Comparison of ENCODE assay signal across 33 cellular contexts in the genomic region with DNA sequence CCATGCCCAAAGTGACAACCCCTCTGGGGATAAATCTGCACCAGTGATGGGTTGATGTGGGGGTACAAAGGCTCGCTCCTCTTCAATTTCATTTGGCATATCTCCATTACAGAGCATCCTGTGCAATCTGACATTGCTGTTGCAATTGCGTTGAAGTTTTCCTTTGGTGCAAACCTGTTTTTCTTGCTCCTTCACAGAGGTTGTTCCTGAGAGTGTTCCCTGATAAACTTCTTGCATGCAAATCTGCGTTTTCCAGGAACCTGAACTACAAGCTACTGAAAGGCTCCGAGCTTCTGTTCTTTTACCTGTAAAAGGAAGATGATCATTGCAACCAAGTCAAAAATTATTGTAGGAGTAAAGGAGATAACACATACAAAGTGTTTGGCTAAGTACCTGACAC. TPM values are rescaled to one million over a fixed set of nuclear protein-coding genes. Genes with fewer than 3 reads are reported as not detected.
"Had no signal": no experiment of that assay in that cellular context is flagged by ENCODE, and none has a peak within 500 bp of the region (broad histone marks: within the 10 kb centered on the region; RNA-seq: fewer than 3 reads in every experiment).

No MANE protein-coding gene starts in this region.

- H3K27ac ChIP-seq: cardiac muscle cell had no signal

- H3K27me3 ChIP-seq: MG63 had no signal

- H3K27me3 Mint-ChIP-seq: activated CD4-positive, alpha-beta T cell treated with anti-CD3 and anti-CD28 coated beads, Interleukin-2, amount 10 ng/mL, durations not matched to agents 7 days and 5 days had no signal

- H3K4me1 Mint-ChIP-seq: activated naive CD4-positive, alpha-beta T cell treated with anti-CD3 and anti-CD28 coated beads, Interleukin-2, amount 10 ng/mL, durations not matched to agents 7 days and 5 days had no signal

- ATAC-seq: activated CD4-positive, alpha-beta T cell treated with anti-CD3 and anti-CD28 coated beads for 36 hours; activated CD4-positive, CD25-positive, alpha-beta regulatory T cell treated with anti-CD3 and anti-CD28 coated beads, Interleukin-2, amount 50 U/mL, for 24 hours; activated CD8-positive, alpha-beta T cell treated with anti-CD3 and anti-CD28 coated beads, Interleukin-2, amount 10 ng/mL, durations not matched to agents 7 days and 5 days; activated naive CD8-positive, alpha-beta T cell treated with anti-CD3 and anti-CD28 coated beads, Interleukin-2, amount 50 U/mL, for 24 hours; activated T-cell treated with anti-CD3 and anti-CD28 coated beads, Interleukin-2, amount 50 U/mL, for 4 hours; PC-3; WTC11 had no signal

- H3K27ac Mint-ChIP-seq: activated CD4-positive, alpha-beta T cell treated with anti-CD3 and anti-CD28 coated beads for 36 hours; activated CD4-positive, alpha-beta T cell treated with anti-CD3 and anti-CD28 coated beads, Interleukin-2, amount 10 ng/mL, durations not matched to agents 7 days and 5 days; activated CD8-positive, alpha-beta T cell treated with anti-CD3 and anti-CD28 coated beads, Interleukin-2, amount 10 ng/mL, durations not matched to agents 7 days and 5 days; activated naive CD4-positive, alpha-beta T cell treated with anti-CD3 and anti-CD28 coated beads, Interleukin-2, amount 10 ng/mL, durations not matched to agents 7 days and 5 days; activated naive CD8-positive, alpha-beta T cell; activated naive CD8-positive, alpha-beta T cell treated with anti-CD3 and anti-CD28 coated beads, Interleukin-2, amount 50 U/mL, for 24 hours; brain; WTC11 had no signal

- H3K9me3 ChIP-seq: MG63 had no signal

- H3K36me3 Mint-ChIP-seq: activated naive CD4-positive, alpha-beta T cell treated with anti-CD3 and anti-CD28 coated beads, Interleukin-2, amount 10 ng/mL, durations not matched to agents 7 days and 5 days; activated naive CD8-positive, alpha-beta T cell; brain had no signal

- H3K4me3 ChIP-seq: cardiac muscle cell, MG63 had no signal

- H3K36me3 ChIP-seq: cardiac muscle cell, MG63 had no signal

- H3K4me3 Mint-ChIP-seq: activated CD4-positive, alpha-beta T cell treated with anti-CD3 and anti-CD28 coated beads for 36 hours; activated CD4-positive, alpha-beta T cell treated with anti-CD3 and anti-CD28 coated beads, Interleukin-2, amount 10 ng/mL, durations not matched to agents 7 days and 5 days; activated CD8-positive, alpha-beta T cell treated with anti-CD3 and anti-CD28 coated beads, Interleukin-2, amount 10 ng/mL, durations not matched to agents 7 days and 5 days; activated naive CD4-positive, alpha-beta T cell treated with anti-CD3 and anti-CD28 coated beads, Interleukin-2, amount 10 ng/mL, durations not matched to agents 7 days and 5 days; activated naive CD8-positive, alpha-beta T cell; activated naive CD8-positive, alpha-beta T cell treated with anti-CD3 and anti-CD28 coated beads, Interleukin-2, amount 50 U/mL, for 24 hours; activated T-cell treated with anti-CD3 and anti-CD28 coated beads, Interleukin-2, amount 50 U/mL, for 4 hours; brain; central memory CD8-positive, alpha-beta T cell; WTC11 had no signal

- DNase-seq: activated CD4-positive, alpha-beta T cell treated with anti-CD3 and anti-CD28 coated beads for 36 hours; activated CD4-positive, alpha-beta T cell treated with anti-CD3 and anti-CD28 coated beads, Interleukin-2, amount 50 U/mL, for 48 hours; activated CD8-positive, alpha-beta T cell treated with anti-CD3 and anti-CD28 coated beads, Interleukin-2, amount 10 ng/mL, durations not matched to agents 7 days and 5 days; activated effector memory CD4-positive, alpha-beta T cell treated with Interleukin-2 at 50 U/mL for 16 hours; activated naive CD4-positive, alpha-beta T cell treated with anti-CD3 and anti-CD28 coated beads, Interleukin-2, amount 10 ng/mL, durations not matched to agents 7 days and 5 days; activated naive CD8-positive, alpha-beta T cell treated with anti-CD3 and anti-CD28 coated beads, Interleukin-2, amount 50 U/mL, for 24 hours; activated T-cell treated with anti-CD3 and anti-CD28 coated beads, Interleukin-2, amount 50 U/mL, for 4 hours; anterior cingulate cortex; Kasumi-1; KG1; MG63; NCI-H1048; NCI-H1105 treated with DMSO at 0.1 percent for 48 hours; NCI-H1436; NCI-H1694; NCI-H1930; NCI-H2081 treated with DMSO at 0.1 percent for 48 hours; NCI-H226; NCI-H524 treated with DMSO at 0.1 percent for 48 hours; NK-92 treated with Interleukin-12 subunit alpha and Interleukin-12 subunit beta, amount 100 ng/mL, for 24 hours; PC-3; SHP77 had no signal

- H3K9me3 Mint-ChIP-seq: activated naive CD8-positive, alpha-beta T cell treated with anti-CD3 and anti-CD28 coated beads, Interleukin-2, amount 50 U/mL, for 24 hours; central memory CD8-positive, alpha-beta T cell had no signal

RNA-seq across cellular contexts. Expression of a gene that starts 26.1 kb away (rescaled TPM):
- total RNA-seq: activated CD4-positive, alpha-beta T cell treated with anti-CD3 and anti-CD28 coated beads for 36 hours; activated CD4-positive, alpha-beta T cell treated with anti-CD3 and anti-CD28 coated beads, Interleukin-2, amount 10 ng/mL, durations not matched to agents 7 days and 5 days; activated CD8-positive, alpha-beta T cell treated with anti-CD3 and anti-CD28 coated beads, Interleukin-2, amount 10 ng/mL, durations not matched to agents 7 days and 5 days; activated T-cell treated with anti-CD3 and anti-CD28 coated beads, Interleukin-2, amount 50 U/mL, for 4 hours; cardiac muscle cell; NCI-H460; PC-3; SK-MEL-5; T-helper 1 cell treated with Interleukin-12 subunit alpha and Interleukin-12 subunit beta and Interleukin-4 antibody, amounts not matched to agents 30 ng/mL and 1 ng/mL, for 36 hours; T-helper 2 cell treated with Interferon-gamma antibody and Interleukin-4, amounts not matched to agents 100 ng/mL and 5 ng/mL, for 36 hours had no signal

RNA-seq across cellular contexts. Expression of a gene that starts 38.1 kb away (rescaled TPM):
- total RNA-seq: activated CD8-positive, alpha-beta T cell treated with anti-CD3 and anti-CD28 coated beads, Interleukin-2, amount 10 ng/mL, durations not matched to agents 7 days and 5 days had no signal

RNA-seq across cellular contexts. Expression of a gene that starts 49.5 kb away (rescaled TPM):
- total RNA-seq: activated CD4-positive, alpha-beta T cell treated with anti-CD3 and anti-CD28 coated beads for 36 hours; activated CD4-positive, alpha-beta T cell treated with anti-CD3 and anti-CD28 coated beads, Interleukin-2, amount 10 ng/mL, durations not matched to agents 7 days and 5 days; activated CD8-positive, alpha-beta T cell treated with anti-CD3 and anti-CD28 coated beads, Interleukin-2, amount 10 ng/mL, durations not matched to agents 7 days and 5 days; activated T-cell treated with anti-CD3 and anti-CD28 coated beads, Interleukin-2, amount 50 U/mL, for 4 hours; cardiac muscle cell; NCI-H460; PC-3; SK-MEL-5; T-helper 1 cell treated with Interleukin-12 subunit alpha and Interleukin-12 subunit beta and Interleukin-4 antibody, amounts not matched to agents 30 ng/mL and 1 ng/mL, for 36 hours; T-helper 2 cell treated with Interferon-gamma antibody and Interleukin-4, amounts not matched to agents 100 ng/mL and 5 ng/mL, for 36 hours; WTC11 had no signal
